In genomic region chr3:43540625-43541024, GRCh38 we compare ENCODE assay signal across 31 cellular contexts.
DNase-seq lines count a peak whose midpoint lies in the region; ATAC-seq, FAIRE-seq and TF ChIP-seq lines count a peak whose summit lies in the region.
"Had no signal": no experiment of that assay in that cellular context is flagged by ENCODE, and none has a peak within 500 bp of the region (broad histone marks: within the 10 kb centered on the region; RNA-seq: fewer than 3 reads in every experiment).

No MANE protein-coding gene starts in this region.

- no peak for FAIRE-seq in HTR-8/SVneo (lab: Jason Lieb, UNC)
- FAIRE-seq: endometrium, GM19239 had no signal

- TF ChIP-seq CTCF in epithelial cell of esophagus (IDR thresholded peaks at IDR 0.05; ENCODE audit: insufficient read depth, low read depth, low read length, missing control alignments) (no peak), BE2C (IDR thresholded peaks at IDR 0.05; ENCODE audit: low read depth, low read length) (no peak)

- H3K4me3 ChIP-seq in epithelial cell of esophagus (ENCODE audit: low read length): no peak overlapping the region
- H3K4me3 ChIP-seq in BE2C (ENCODE audit: low read depth, low read length): no peak overlapping the region
- H3K4me3 ChIP-seq: dorsolateral prefrontal cortex, MG63, tibial artery had no signal

- no peaks in the 10 kb centered on the region for H3K4me1 ChIP-seq in BE2C
- H3K4me1 ChIP-seq: tibial artery had no signal

- H3K9me3 ChIP-seq in BE2C: no peaks in the 10 kb centered on the region
- H3K9me3 ChIP-seq: MG63, tibial artery had no signal

- DNase-seq in AG20443 (ENCODE audit: low spot score): peak; percentile 42
- peak; percentile 64 for DNase-seq in HCEC 1CT
- DNase-seq in epithelial cell of esophagus (ENCODE audit: low read depth): peak; percentile 43
- DNase-seq in iris pigment epithelial cell (ENCODE audit: low read depth): peak; percentile 76
- DNase-seq in BE2C: no peak
- no peak for DNase-seq in HTR-8/SVneo (ENCODE audit: insufficient read length, low spot score)
- DNase-seq: activated CD4-positive, alpha-beta T cell treated with anti-CD3 and anti-CD28 coated beads, Interleukin-2, amount 50 U/mL, for 4 hours; activated CD4-positive, CD25-positive, alpha-beta regulatory T cell; activated T-cell treated with anti-CD3 and anti-CD28 coated beads, Interleukin-2, amount 50 U/mL, for 48 hours; CD4-positive, CD25-positive, alpha-beta regulatory T cell; cerebellar nuclear complex; DMS79 treated with DMSO at 0.1 percent for 48 hours; dorsolateral prefrontal cortex; H7; islet precursor cell; KG1; left ventricle myocardium superior; mesendoderm; MG63; NCI-H1105 treated with DMSO at 0.1 percent for 48 hours; NCI-H2029; NCI-H524; posterior cingulate gyrus; right cardiac atrium; stimulated activated CD4-positive, alpha-beta T cell treated with anti-CD3 and anti-CD28 coated beads, Interleukin-12 subunit alpha, Interleukin-12 subunit beta, amount 100 ng/mL, for 4 hours; stimulated activated CD4-positive, alpha-beta T cell treated with anti-CD3 and anti-CD28 coated beads, Interleukin-2, amount 100 ng/mL, for 48 hours; T-helper 1 cell; tibial artery had no signal

- no peaks in the 10 kb centered on the region for H3K27me3 ChIP-seq in BE2C
- H3K27me3 ChIP-seq: dorsolateral prefrontal cortex, MG63, tibial artery had no signal

- ATAC-seq in GM19395 (IDR thresholded peaks at IDR 0.05; ENCODE audit: unreplicated experiment): no peak
- ATAC-seq: left ventricle myocardium superior, right cardiac atrium had no signal

- no peaks in the 10 kb centered on the region for H3K36me3 ChIP-seq in BE2C
- H3K36me3 ChIP-seq: MG63, tibial artery had no signal

Comparison
In these comparisons a context has a peak if more than half of its experiments do, and no peak if none do; other contexts are left out.
1. DNase-seq: peak in AG20443 (single experiment), HCEC 1CT (single experiment), epithelial cell of esophagus (single experiment) and iris pigment epithelial cell (single experiment); none in BE2C (single experiment) and HTR-8/SVneo (single experiment).